Comparison of ENCODE assay signal across 15 cellular contexts in the genomic region with DNA sequence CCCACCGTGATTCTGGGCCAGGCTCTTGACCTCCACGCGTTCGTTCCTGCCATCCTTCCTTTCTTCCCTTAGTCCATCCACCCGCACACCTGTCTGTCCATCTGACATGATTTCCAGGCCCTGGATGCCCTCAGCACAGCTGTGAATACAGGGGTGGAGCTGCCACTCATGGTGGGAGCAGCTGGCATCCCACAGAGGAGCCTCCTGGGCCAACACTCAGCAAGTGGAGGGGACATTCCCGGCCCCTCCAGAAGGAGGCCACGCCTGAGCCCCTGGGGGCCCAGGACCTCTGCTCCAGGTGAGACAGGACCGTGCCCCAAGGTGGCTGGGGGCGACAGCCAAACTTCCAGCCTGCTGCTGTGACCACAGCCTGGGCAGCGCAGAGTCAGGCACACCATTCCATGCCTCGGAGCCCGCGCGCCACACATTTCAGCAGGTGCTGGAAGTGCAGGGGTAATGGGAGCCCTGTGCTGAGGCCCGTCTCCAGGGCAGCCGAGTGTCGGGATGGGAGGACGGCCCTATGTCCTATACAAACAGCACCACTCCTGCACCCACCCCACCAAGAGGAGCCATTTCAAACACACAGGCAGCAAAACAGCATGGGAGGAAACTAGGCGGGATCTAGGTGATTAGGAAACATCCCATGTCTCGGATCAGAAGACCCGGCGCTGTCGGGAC.
DNase-seq lines count a peak whose midpoint lies in the region; ATAC-seq, FAIRE-seq and TF ChIP-seq lines count a peak whose summit lies in the region.
"Had no signal": no experiment of that assay in that cellular context is flagged by ENCODE, and none has a peak within 500 bp of the region (broad histone marks: within the 10 kb centered on the region; RNA-seq: fewer than 3 reads in every experiment).

No MANE protein-coding gene starts in this region.

- H3K9me3 ChIP-seq in CD4-positive, alpha-beta memory T cell (ENCODE audit: control insufficient read depth in 1 of 2, low read length in 2 of 2), result no peaks in the 10 kb centered on the region
- no peaks in the 10 kb centered on the region for H3K9me3 ChIP-seq in neural progenitor cell (ENCODE audit: low read depth)
- H3K9me3 ChIP-seq: thoracic aorta had no signal

- POLR2A ChIA-PET in CD4-positive, alpha-beta memory T cell (lab: Charles Lee; ENCODE audit: partially characterized antibody), result interaction anchor here (1.1 kb wide), 1 partner anchor 16 kb away, joined by 5 read pairs; no protein-coding TSS in a partner anchor

- H4K20me1 ChIP-seq in neural progenitor cell (ENCODE audit: low read depth), result peaks cover 5% of the 10 kb centered on the region

- H3K4me2 ChIP-seq in neural progenitor cell, result peak overlapping the region; percentile 64

- FAIRE-seq in HTR-8/SVneo (lab: Jason Lieb, UNC), result peak; percentile 13

- no peak for TF ChIP-seq CTCF in neural progenitor cell (IDR thresholded peaks at IDR 0.05)

- no peak overlapping the region for H3K4me3 ChIP-seq in CD4-positive, alpha-beta memory T cell (ENCODE audit: low read length in 2 of 2)
- no peak overlapping the region for H3K4me3 ChIP-seq in neural progenitor cell
- H3K4me3 ChIP-seq: thoracic aorta had no signal

- H3K4me1 ChIP-seq in CD4-positive, alpha-beta memory T cell (ENCODE audit: insufficient read depth, low read length), result peaks cover 58% of the 10 kb centered on the region
- peaks cover 22% of the 10 kb centered on the region for H3K4me1 ChIP-seq in neural progenitor cell

- ATAC-seq in left cardiac atrium (no peak), HG03342 (IDR thresholded peaks at IDR 0.05; ENCODE audit: unreplicated experiment) (no peak), GM19351 (IDR thresholded peaks at IDR 0.05; ENCODE audit: unreplicated experiment) (no peak)

- H2AFZ ChIP-seq in neural progenitor cell (replicated peaks), result no peak overlapping the region

- CTCF ChIA-PET in CD4-positive, alpha-beta memory T cell (lab: Charles Lee; ENCODE audit: partially characterized antibody), result no interaction called here

- peaks cover 0 to 7% (median 0%) of the 10 kb centered on the region in 8 donors for H3K9me3 Mint-ChIP-seq in CD4-positive, alpha-beta memory T cell
- H3K9me3 Mint-ChIP-seq in neural progenitor cell, result peaks cover 11% of the 10 kb centered on the region

- no peak overlapping the region for H3K9ac ChIP-seq in neural progenitor cell

- H3K27me3 ChIP-seq in CD4-positive, alpha-beta memory T cell (ENCODE audit: insufficient read depth, low read length), result no peaks in the 10 kb centered on the region
- H3K27me3 ChIP-seq in neural progenitor cell, result no peaks in the 10 kb centered on the region

- H3K36me3 Mint-ChIP-seq in CD4-positive, alpha-beta memory T cell, result peaks cover 3 to 18% of the 10 kb centered on the region in 2 donors
- H3K36me3 Mint-ChIP-seq in neural progenitor cell, result peaks cover 5% of the 10 kb centered on the region

- no peaks in the 10 kb centered on the region for H3K27me3 Mint-ChIP-seq in CD4-positive, alpha-beta memory T cell
- peaks cover 13% of the 10 kb centered on the region for H3K27me3 Mint-ChIP-seq in neural progenitor cell (ENCODE audit: insufficient read depth, low read depth)

- no peak overlapping the region for H3K27ac ChIP-seq in CD4-positive, alpha-beta memory T cell (ENCODE audit: low read depth, low read length)
- H3K27ac ChIP-seq in neural progenitor cell, result peak overlapping the region; percentile 79
- H3K27ac ChIP-seq: thoracic aorta had no signal

- H3F3A ChIP-seq in neural progenitor cell (ENCODE audit: low read depth), result peaks cover 11% of the 10 kb centered on the region

- H3K36me3 ChIP-seq in CD4-positive, alpha-beta memory T cell (ENCODE audit: insufficient read depth, low read length), result no peaks in the 10 kb centered on the region
- no peaks in the 10 kb centered on the region for H3K36me3 ChIP-seq in neural progenitor cell
- H3K36me3 ChIP-seq: thoracic aorta had no signal

- peak overlapping the region; percentile 86 to 99 (median 89) for H3K27ac Mint-ChIP-seq in CD4-positive, alpha-beta memory T cell
- peak overlapping the region; percentile 37 for H3K27ac Mint-ChIP-seq in neural progenitor cell

- peaks cover 30 to 72% (median 48%) of the 10 kb centered on the region in 4 donors for H3K4me1 Mint-ChIP-seq in CD4-positive, alpha-beta memory T cell
- H3K4me1 Mint-ChIP-seq in neural progenitor cell, result peaks cover 29% of the 10 kb centered on the region

- no peak for DNase-seq in CD4-positive, alpha-beta memory T cell
- DNase-seq in HTR-8/SVneo (ENCODE audit: insufficient read length, low spot score), result no peak
- peak; percentile 17 for DNase-seq in left cardiac atrium
- DNase-seq in neural progenitor cell (ENCODE audit: low spot score), result no peak
- no peak for DNase-seq in cerebellar nuclear complex (lab: John Stamatoyannopoulos, UW)
- DNase-seq: activated CD4-positive, alpha-beta T cell treated with anti-CD3 and anti-CD28 coated beads, Interleukin-2, amount 50 U/mL, for 4 hours; activated effector memory CD4-positive, alpha-beta T cell treated with Interleukin-2 at 50 U/mL for 16 hours; C1 segment of cervical spinal cord; MM.1S; NCI-H2081 treated with DMSO at 0.1 percent for 48 hours; NCI-H774 had no signal

- intact Hi-C loops in CD4-positive, alpha-beta memory T cell (cut with micrococcal nuclease), result loop anchor here (5.0 kb wide), 1 partner anchor 290 kb away; the partner anchor contains the start of gene MAD1L1
- intact Hi-C loops in left cardiac atrium (cut with DNase I), result no loop called here

- peak overlapping the region in 5 of 8 donors; percentile 42 to 61 (median 51) for H3K4me3 Mint-ChIP-seq in CD4-positive, alpha-beta memory T cell
- no peak overlapping the region for H3K4me3 Mint-ChIP-seq in neural progenitor cell
- H3K4me3 Mint-ChIP-seq: brain had no signal

- no peaks in the 10 kb centered on the region for H3K79me2 ChIP-seq in neural progenitor cell (ENCODE audit: low read depth)
